6 cellular contexts compared by ENCODE assay signal in genomic region chr10:103207643-103208042, GRCh38. TPM values are rescaled to one million over a fixed set of nuclear protein-coding genes. Genes with fewer than 3 reads are reported as not detected.
"Had no signal": no experiment of that assay in that cellular context is flagged by ENCODE, and none has a peak within 500 bp of the region (broad histone marks: within the 10 kb centered on the region; RNA-seq: fewer than 3 reads in every experiment).

No MANE protein-coding gene starts in this region.

RNA-seq across cellular contexts. Expression of gene RPEL1, which starts 38.0 kb away (rescaled TPM):
- total RNA-seq: activated CD4-positive, alpha-beta T cell treated with anti-CD3 and anti-CD28 coated beads, Interleukin-2, amount 10 ng/mL, durations not matched to agents 7 days and 5 days; activated naive CD4-positive, alpha-beta T cell treated with anti-CD3 and anti-CD28 coated beads, Interleukin-2, amount 50 U/mL, for 72 hours; Right ventricle myocardium superior; SJCRH30; T-helper 2 cell treated with Interferon-gamma antibody and Interleukin-4, amounts not matched to agents 100 ng/mL and 5 ng/mL, for 36 hours had no signal
- polyA plus RNA-seq: SK-N-SH had no signal
